ENCODE assay signal across 3 cellular contexts in the genomic region with DNA sequence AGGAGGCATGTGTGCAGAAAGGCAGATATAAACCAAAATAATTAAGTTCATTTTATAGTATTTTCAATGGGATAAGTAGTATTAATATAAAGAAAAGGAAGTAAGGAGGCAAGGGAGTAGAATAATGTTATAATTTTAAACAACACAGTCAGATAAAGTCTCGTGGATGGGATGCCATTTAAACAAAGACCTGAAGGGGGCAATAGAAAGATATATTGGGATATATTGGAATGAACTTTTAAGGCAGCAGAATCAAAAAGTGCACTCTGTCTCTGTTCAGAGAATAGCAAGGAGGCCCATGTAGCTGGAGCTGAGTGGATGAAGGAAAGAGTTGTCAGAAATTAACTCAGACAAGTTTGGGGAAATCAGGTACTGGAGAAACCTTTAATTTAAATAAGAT.
TF ChIP-seq lines count a peak whose summit lies in the region.

No MANE protein-coding gene starts in this region.

TF ChIP-seq in SK-N-SH, 30 proteins besides CTCF, POLR2A, EP300 and RAD21 (continues in another document):
- TF ChIP-seq MAX (IDR thresholded peaks at IDR 0.05; ENCODE audit: low read depth) (no peak), EZH2phosphoT487 (IDR thresholded peaks at IDR 0.05; ENCODE audit: borderline replicate concordance, low read depth) (no peak), MEF2A (IDR thresholded peaks at IDR 0.05; ENCODE audit: borderline replicate concordance, low read depth) (no peak), TCF12 (IDR thresholded peaks at IDR 0.05) (no peak), FOXM1 (IDR thresholded peaks at IDR 0.05; ENCODE audit: low read depth) (no peak), JUND (IDR thresholded peaks at IDR 0.05) (no peak), YY1 (IDR thresholded peaks at IDR 0.05; ENCODE audit: low read depth) (no peak), GABPA (IDR thresholded peaks at IDR 0.05; ENCODE audit: low read depth) (no peak), TEAD4 (IDR thresholded peaks at IDR 0.05; ENCODE audit: borderline replicate concordance, insufficient read depth) (no peak), USF2 (IDR thresholded peaks at IDR 0.05; ENCODE audit: borderline replicate concordance, low read depth, low read length) (no peak), MXI1 (IDR thresholded peaks at IDR 0.05; ENCODE audit: low read depth, low read length) (no peak)
- TF ChIP-seq, protein P1, sequence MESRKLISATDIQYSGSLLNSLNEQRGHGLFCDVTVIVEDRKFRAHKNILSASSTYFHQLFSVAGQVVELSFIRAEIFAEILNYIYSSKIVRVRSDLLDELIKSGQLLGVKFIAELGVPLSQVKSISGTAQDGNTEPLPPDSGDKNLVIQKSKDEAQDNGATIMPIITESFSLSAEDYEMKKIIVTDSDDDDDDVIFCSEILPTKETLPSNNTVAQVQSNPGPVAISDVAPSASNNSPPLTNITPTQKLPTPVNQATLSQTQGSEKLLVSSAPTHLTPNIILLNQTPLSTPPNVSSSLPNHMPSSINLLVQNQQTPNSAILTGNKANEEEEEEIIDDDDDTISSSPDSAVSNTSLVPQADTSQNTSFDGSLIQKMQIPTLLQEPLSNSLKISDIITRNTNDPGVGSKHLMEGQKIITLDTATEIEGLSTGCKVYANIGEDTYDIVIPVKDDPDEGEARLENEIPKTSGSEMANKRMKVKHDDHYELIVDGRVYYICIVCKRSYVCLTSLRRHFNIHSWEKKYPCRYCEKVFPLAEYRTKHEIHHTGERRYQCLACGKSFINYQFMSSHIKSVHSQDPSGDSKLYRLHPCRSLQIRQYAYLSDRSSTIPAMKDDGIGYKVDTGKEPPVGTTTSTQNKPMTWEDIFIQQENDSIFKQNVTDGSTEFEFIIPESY (IDR thresholded peaks at IDR 0.05; ENCODE audit: borderline replicate concordance, low read depth) = no peak

TF ChIP-seq in SK-N-SH treated with all-trans-retinoic acid at 6 μM for 48 hours, 23 proteins besides CTCF, POLR2A, EP300 and RAD21 (continued from another document and continues in another):
- TF ChIP-seq, protein P2, sequence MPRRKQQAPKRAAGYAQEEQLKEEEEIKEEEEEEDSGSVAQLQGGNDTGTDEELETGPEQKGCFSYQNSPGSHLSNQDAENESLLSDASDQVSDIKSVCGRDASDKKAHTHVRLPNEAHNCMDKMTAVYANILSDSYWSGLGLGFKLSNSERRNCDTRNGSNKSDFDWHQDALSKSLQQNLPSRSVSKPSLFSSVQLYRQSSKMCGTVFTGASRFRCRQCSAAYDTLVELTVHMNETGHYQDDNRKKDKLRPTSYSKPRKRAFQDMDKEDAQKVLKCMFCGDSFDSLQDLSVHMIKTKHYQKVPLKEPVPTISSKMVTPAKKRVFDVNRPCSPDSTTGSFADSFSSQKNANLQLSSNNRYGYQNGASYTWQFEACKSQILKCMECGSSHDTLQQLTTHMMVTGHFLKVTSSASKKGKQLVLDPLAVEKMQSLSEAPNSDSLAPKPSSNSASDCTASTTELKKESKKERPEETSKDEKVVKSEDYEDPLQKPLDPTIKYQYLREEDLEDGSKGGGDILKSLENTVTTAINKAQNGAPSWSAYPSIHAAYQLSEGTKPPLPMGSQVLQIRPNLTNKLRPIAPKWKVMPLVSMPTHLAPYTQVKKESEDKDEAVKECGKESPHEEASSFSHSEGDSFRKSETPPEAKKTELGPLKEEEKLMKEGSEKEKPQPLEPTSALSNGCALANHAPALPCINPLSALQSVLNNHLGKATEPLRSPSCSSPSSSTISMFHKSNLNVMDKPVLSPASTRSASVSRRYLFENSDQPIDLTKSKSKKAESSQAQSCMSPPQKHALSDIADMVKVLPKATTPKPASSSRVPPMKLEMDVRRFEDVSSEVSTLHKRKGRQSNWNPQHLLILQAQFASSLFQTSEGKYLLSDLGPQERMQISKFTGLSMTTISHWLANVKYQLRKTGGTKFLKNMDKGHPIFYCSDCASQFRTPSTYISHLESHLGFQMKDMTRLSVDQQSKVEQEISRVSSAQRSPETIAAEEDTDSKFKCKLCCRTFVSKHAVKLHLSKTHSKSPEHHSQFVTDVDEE (CRISPR knock-in tag; IDR thresholded peaks at IDR 0.05) = no peak
- TF ChIP-seq ZNF70 (CRISPR knock-in tag; IDR thresholded peaks at IDR 0.05) = no peak
- no peak for TF ChIP-seq ZFP3 (CRISPR knock-in tag; IDR thresholded peaks at IDR 0.05)
- no peak for TF ChIP-seq POU6F1 (CRISPR knock-in tag; IDR thresholded peaks at IDR 0.05; ENCODE audit: borderline replicate concordance, low read depth)
- no peak for TF ChIP-seq PATZ1 (CRISPR knock-in tag; IDR thresholded peaks at IDR 0.05; ENCODE audit: borderline replicate concordance)
- TF ChIP-seq OSR1 (CRISPR knock-in tag; IDR thresholded peaks at IDR 0.05) = no peak
- no peak for TF ChIP-seq ZNF8 (CRISPR knock-in tag; IDR thresholded peaks at IDR 0.05)
- TF ChIP-seq CSRNP3 (CRISPR knock-in tag; IDR thresholded peaks at IDR 0.05) = no peak
- TF ChIP-seq PPARA (CRISPR knock-in tag; IDR thresholded peaks at IDR 0.05; ENCODE audit: borderline replicate concordance) = no peak
- no peak for TF ChIP-seq RARB (CRISPR knock-in tag; IDR thresholded peaks at IDR 0.05)
- TF ChIP-seq ISL1 (CRISPR knock-in tag; IDR thresholded peaks at IDR 0.05) = no peak
- TF ChIP-seq SNAI2 (CRISPR knock-in tag; IDR thresholded peaks at IDR 0.05) = no peak

TF ChIP-seq in H1, 55 proteins besides CTCF, POLR2A, EP300 and RAD21 (continued from another document):
- TF ChIP-seq MAX (IDR thresholded peaks at IDR 0.05) (no peak), TEAD4 (IDR thresholded peaks at IDR 0.05; ENCODE audit: low read depth, low read length) (no peak), ATF3 (IDR thresholded peaks at IDR 0.05; ENCODE audit: insufficient read depth, low read depth, low read length) (no peak)
TF ChIP-seq in H1: peak in this region for 0.
